8 cellular contexts compared by ENCODE assay signal in genomic region chr12:50517456-50518048, GRCh38. TPM values are rescaled to one million over a fixed set of nuclear protein-coding genes. Genes with fewer than 3 reads are reported as not detected.
A peak's percentile ranks its signal among the peaks of the same experiment; 100 is the strongest.
DNase-seq lines count a peak whose midpoint lies in the region; ATAC-seq, FAIRE-seq and TF ChIP-seq lines count a peak whose summit lies in the region.

No MANE protein-coding gene starts in this region.

- H3F3A ChIP-seq in neural progenitor cell (ENCODE audit: low read depth): no peaks in the 10 kb centered on the region

- H3K36me3 ChIP-seq in ACC112 (ENCODE audit: insufficient read depth, low read length) (no peaks in the 10 kb centered on the region), HepG2 (replicated peaks in 1 of 2; ENCODE audit: control insufficient read depth in 1 of 2, insufficient read depth in 2 of 2, low read length in 2 of 2) (peaks cover 0 to 5% of the 10 kb centered on the region in 2 experiments; a peak in 1 of 5 replicates), endodermal cell (ENCODE audit: control insufficient read depth, insufficient read depth, low read length) (peaks cover 4% of the 10 kb centered on the region), neural progenitor cell (no peaks in the 10 kb centered on the region)

- BruUV-seq in HepG2 (replicated peaks; lab: Mats Ljungman, UMichigan): no TSS peak

- H3K4me2 ChIP-seq in HepG2 (ENCODE audit: low read depth, low read length): peak overlapping the region; percentile 37; the same call in 1 of the 2 replicates
- H3K4me2 ChIP-seq in neural progenitor cell: no peak overlapping the region

- no peak for TF ChIP-seq EP300 in HepG2 (IDR thresholded peaks at IDR 0.05; ENCODE audit: low read depth in 2 of 2, low read length in 2 of 2)
- no peak for TF ChIP-seq EP300 in HepG2 (CRISPR knock-in tag; IDR thresholded peaks at IDR 0.05; ENCODE audit: borderline replicate concordance)

- TF ChIP-seq POLR2A in HepG2 (IDR thresholded peaks at IDR 0.05; ENCODE audit: insufficient read depth in 1 of 2, low read depth in 2 of 2, low read length in 2 of 2): no peak

- TF ChIP-seq CTCF in VCaP (conservative IDR thresholded peaks at IDR 0.05) (no peak), HepG2 (CRISPR knock-in tag; IDR thresholded peaks at IDR 0.05) (no peak), endodermal cell (conservative IDR thresholded peaks at IDR 0.05) (no peak), neural progenitor cell (IDR thresholded peaks at IDR 0.05) (no peak)

- intact Hi-C loops in HepG2 (cut with micrococcal nuclease; ENCODE audit: unreplicated experiment): no loop called here

- H3K4me1 ChIP-seq in ACC112 (ENCODE audit: control insufficient read depth, insufficient read depth, low read length, unreplicated experiment): peaks cover 11% of the 10 kb centered on the region
- H3K4me1 ChIP-seq in HepG2 (ENCODE audit: insufficient read depth, low read length): peaks cover 89% of the 10 kb centered on the region
- H3K4me1 ChIP-seq in endodermal cell (ENCODE audit: control insufficient read depth, insufficient read depth, low read length): no peaks in the 10 kb centered on the region
- no peaks in the 10 kb centered on the region for H3K4me1 ChIP-seq in neural progenitor cell

- no peaks in the 10 kb centered on the region for H3K9me3 Mint-ChIP-seq in endodermal cell
- peaks cover 3% of the 10 kb centered on the region for H3K9me3 Mint-ChIP-seq in neural progenitor cell

- peak; percentile 52 for DNase-seq in HepG2 (ENCODE audit: low spot score)
- DNase-seq in NCI-H82 treated with DMSO at 0.1 percent for 48 hours (lab: John Stamatoyannopoulos, UW; ENCODE audit: unreplicated experiment): no peak
- no peak for DNase-seq in endodermal cell
- DNase-seq in neural progenitor cell (ENCODE audit: low spot score): no peak

- TF ChIP-seq RAD21 in HepG2 (CRISPR knock-in tag; IDR thresholded peaks at IDR 0.05): no peak

- H3K4me1 Mint-ChIP-seq in endodermal cell (peaks cover 11% of the 10 kb centered on the region), neural progenitor cell (no peaks in the 10 kb centered on the region)

- H3K27me3 Mint-ChIP-seq in endodermal cell (ENCODE audit: insufficient read depth) (no peaks in the 10 kb centered on the region), neural progenitor cell (ENCODE audit: insufficient read depth, low read depth) (no peaks in the 10 kb centered on the region)

- POLR2A ChIA-PET in HepG2 (lab: Yijun Ruan, JAX): no interaction called here

- H2AFZ ChIP-seq in ACC112 (ENCODE audit: low read length, unreplicated experiment) (peak overlapping the region; percentile 91), HepG2 (ENCODE audit: low read length) (no peak overlapping the region), neural progenitor cell (replicated peaks) (no peak overlapping the region)

- 72% methylated on average over 3 of the region's 3 CpGs for WGBS in HepG2 (ENCODE audit: low lambda C conversion rate)
- 85 to 94% methylated on average over 2 to 3 of the region's 3 CpGs for WGBS in endodermal cell (ENCODE audit: insufficient coverage in 1 of 2, insufficient read length in 1 of 2), 2 experiments

- CTCF ChIA-PET in HepG2 (lab: Yijun Ruan, JAX; ENCODE audit: low intra/inter-chr PET ratio, low total read pairs): no interaction called here

- H3K27ac ChIP-seq in ACC112 (ENCODE audit: low read depth, low read length) (peak overlapping the region; percentile 92), VCaP (peak overlapping the region; percentile 44), HepG2 (ENCODE audit: extremely low read length, insufficient read depth, low read length) (peak overlapping the region; percentile 50), endodermal cell (ENCODE audit: low read depth, low read length) (no peak overlapping the region), neural progenitor cell (no peak overlapping the region)

- no peak overlapping the region for H3K4me3 Mint-ChIP-seq in endodermal cell
- H3K4me3 Mint-ChIP-seq in neural progenitor cell: no peak overlapping the region

- ATAC-seq in GM19324 (IDR thresholded peaks at IDR 0.05; ENCODE audit: low FRiP score, unreplicated experiment): peak; percentile 45
- ATAC-seq in HG03342 (IDR thresholded peaks at IDR 0.05; ENCODE audit: unreplicated experiment): peak; percentile 80
- peak; percentile 70 for ATAC-seq in HepG2

- in situ Hi-C loops in HepG2 (cut with HindIII; ENCODE audit: extremely low pct_ligation_motif_present, low pct_unique_long_range_greater_than_20kb): no loop called here

- H3K36me3 Mint-ChIP-seq in endodermal cell (ENCODE audit: low read depth) (peaks cover 2% of the 10 kb centered on the region), neural progenitor cell (peaks cover 2% of the 10 kb centered on the region)

- H3K27me3 ChIP-seq in ACC112 (ENCODE audit: insufficient read depth, low read length) (no peaks in the 10 kb centered on the region), HepG2 (ENCODE audit: control insufficient read depth in 1 of 2, insufficient read depth in 2 of 2, low read length in 2 of 2) (no peaks in the 10 kb centered on the region), endodermal cell (ENCODE audit: control insufficient read depth, insufficient read depth, low read length, poor library complexity, severe bottlenecking) (no peaks in the 10 kb centered on the region), neural progenitor cell (no peaks in the 10 kb centered on the region)

- H3K4me3 ChIP-seq in ACC112 (ENCODE audit: low read depth, low read length) (peak overlapping the region; percentile 50), HepG2 (replicated peaks in 1 of 3; ENCODE audit: insufficient read depth in 1 of 3, low read depth in 2 of 3, low read length in 3 of 3) (no peak overlapping the region), endodermal cell (ENCODE audit: low read length) (no peak overlapping the region), neural progenitor cell (no peak overlapping the region)

- H3K27ac Mint-ChIP-seq in endodermal cell (no peak overlapping the region), neural progenitor cell (no peak overlapping the region)

- H3K9me3 ChIP-seq in HepG2 (ENCODE audit: low read length) (no peaks in the 10 kb centered on the region), endodermal cell (ENCODE audit: control insufficient read depth, low read length) (peaks cover 8% of the 10 kb centered on the region), neural progenitor cell (ENCODE audit: low read depth) (no peaks in the 10 kb centered on the region)

- H3K9ac ChIP-seq in HepG2 (ENCODE audit: insufficient read depth, low read depth, low read length): no peak overlapping the region
- H3K9ac ChIP-seq in endodermal cell (ENCODE audit: extremely low read depth, low read length, poor library complexity, severe bottlenecking): no peak overlapping the region
- H3K9ac ChIP-seq in neural progenitor cell: no peak overlapping the region

- H4K20me1 ChIP-seq in HepG2 (ENCODE audit: insufficient read depth, low read length) (peaks cover 2% of the 10 kb centered on the region; the same call in 1 of the 2 replicates), neural progenitor cell (ENCODE audit: low read depth) (no peaks in the 10 kb centered on the region)

- no peak for FAIRE-seq in HepG2 (lab: Jason Lieb, UNC)

- H3K79me2 ChIP-seq in ACC112 (ENCODE audit: control insufficient read depth, insufficient read depth, low read length, unreplicated experiment): peaks cover 34% of the 10 kb centered on the region
- H3K79me2 ChIP-seq in HepG2 (ENCODE audit: insufficient read depth, low read length): peaks cover 95% of the 10 kb centered on the region
- H3K79me2 ChIP-seq in neural progenitor cell (ENCODE audit: low read depth): peaks cover 98% of the 10 kb centered on the region

TF ChIP-seq in HepG2, 621 proteins besides CTCF, POLR2A, EP300 and RAD21 (continues in another document):
- TF ChIP-seq ZNF326 (CRISPR knock-in tag; IDR thresholded peaks at IDR 0.05; ENCODE audit: borderline replicate concordance) (no peak), BCL6 (CRISPR knock-in tag; IDR thresholded peaks at IDR 0.05) (peak; percentile 28; the same call in 1 of the 2 replicates), KDM5B (CRISPR knock-in tag; IDR thresholded peaks at IDR 0.05; ENCODE audit: borderline replicate concordance) (no peak), FOXA3 (CRISPR knock-in tag; IDR thresholded peaks at IDR 0.05) (0 out of 2 replicates have a peak, but pooled peaks have one; percentile 9), MXD3 (CRISPR knock-in tag; IDR thresholded peaks at IDR 0.05) (no peak)

RNA-seq across cellular contexts. Expression of gene DIP2B, which starts 12.8 kb away (rescaled TPM):
- total RNA-seq in HepG2 (2016; rRNA removed; fragmentation: Illumina TruSeq; extraction: Trizol) (35.8 and 52.4 TPM in 2 replicates), endodermal cell (10 to 100 TPM; 20.6 to 21.3 TPM), neural progenitor cell (ENCODE audit: low replicate concordance) (37.1 and 37.4 TPM in 2 replicates)
- 7.9 and 8.0 TPM in 2 replicates for total RNA-seq in HepG2 (2016; cell fraction: cytosol; rRNA removed; fragmentation: Illumina TruSeq; extraction: Trizol; ENCODE audit: low read depth)
- total RNA-seq in HepG2 (2016; cell fraction: insoluble cytoplasmic fraction; rRNA removed; fragmentation: Illumina TruSeq; extraction: Trizol): 36.4 and 48.2 TPM in 2 replicates
- total RNA-seq in HepG2 (2016; cell fraction: membrane; rRNA removed; fragmentation: Illumina TruSeq; extraction: Trizol): 13.9 and 15.2 TPM in 2 replicates
- 36.6 and 40.2 TPM in 2 replicates for total RNA-seq in HepG2 (2016; cell fraction: nucleus; rRNA removed; fragmentation: Illumina TruSeq; extraction: Trizol)
- 28.6 and 32.1 TPM in 2 replicates for polyA plus RNA-seq in HepG2 (2011; rRNA removed)
- 23.1 and 27.1 TPM in 2 replicates for polyA plus RNA-seq in HepG2 (2011; cell fraction: cytosol; rRNA removed)
- 29.8 and 33.8 TPM in 2 replicates for polyA plus RNA-seq in HepG2 (2011; cell fraction: nucleus; rRNA removed)
- 19.5 and 22.8 TPM in 2 replicates for polyA plus RNA-seq in HepG2 (2012)
- polyA plus RNA-seq in HepG2 (2016; cell fraction: cytosol; fragmentation: Illumina TruSeq; extraction: Trizol; ENCODE audit: low read depth): 0.80 and 0.85 TPM in 2 replicates
- 29.6 and 31.2 TPM in 2 replicates for polyA plus RNA-seq in HepG2 (2016; cell fraction: insoluble cytoplasmic fraction; fragmentation: Illumina TruSeq; extraction: Trizol; ENCODE audit: low read depth)
- 2.8 and 3.7 TPM in 2 replicates for polyA plus RNA-seq in HepG2 (2016; cell fraction: membrane; fragmentation: Illumina TruSeq; extraction: Trizol; ENCODE audit: low read depth)
- polyA plus RNA-seq in HepG2 (2016; cell fraction: nucleus; fragmentation: Illumina TruSeq; extraction: Trizol; ENCODE audit: insufficient read depth, low read depth): 29.3 and 32.4 TPM in 2 replicates
- polyA minus RNA-seq in HepG2 (2011; rRNA and poly(A)+ RNA removed; ENCODE audit: low replicate concordance): 63.8 and 156 TPM in 2 replicates
- polyA minus RNA-seq in HepG2 (2011; cell fraction: cytosol; rRNA and poly(A)+ RNA removed): 51.0 and 54.1 TPM in 2 replicates
- 58.8 and 79.2 TPM in 2 replicates for polyA minus RNA-seq in HepG2 (2011; cell fraction: nucleus; rRNA and poly(A)+ RNA removed)
- 19.2 TPM for polyA plus RNA-seq in endodermal cell (2013, experiment 1 of 2)
- polyA plus RNA-seq in endodermal cell (2013, experiment 2 of 2): 18.2 TPM

Comparison
In these comparisons a context has a peak if more than half of its experiments do, and no peak if none do; other contexts are left out.
1. H3K27ac ChIP-seq: peak in ACC112 (single experiment), VCaP (single experiment) and HepG2 (single experiment); none in endodermal cell (single experiment) and neural progenitor cell (single experiment).
2. Peak in every context shown above with its lines, with median percentiles within 50 percentile points of each other: ATAC-seq.